ENCODE assay signal across 24 cellular contexts in the genomic region with DNA sequence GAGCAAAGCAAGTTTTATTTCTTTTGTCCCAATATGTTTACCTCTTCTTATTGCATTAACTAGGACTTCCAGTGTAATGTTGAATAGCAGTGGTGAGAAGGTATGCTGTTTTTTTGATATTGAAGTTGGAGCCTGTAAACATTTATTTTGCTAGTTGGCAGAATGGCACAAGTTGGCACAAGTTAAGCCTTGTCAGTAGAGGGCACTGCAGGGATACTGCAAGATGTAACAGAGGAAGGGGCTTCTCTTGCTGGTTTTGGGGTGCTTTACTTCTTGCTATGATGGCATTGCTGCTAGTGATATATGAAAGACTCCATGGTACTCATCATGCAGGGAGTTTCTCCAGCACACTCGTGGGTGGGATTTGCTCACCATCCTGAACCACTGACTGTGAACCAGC.
DNase-seq lines count a peak whose midpoint lies in the region; ATAC-seq and TF ChIP-seq lines count a peak whose summit lies in the region.
"Had no signal": no experiment of that assay in that cellular context is flagged by ENCODE, and none has a peak within 500 bp of the region (broad histone marks: within the 10 kb centered on the region; RNA-seq: fewer than 3 reads in every experiment).

No MANE protein-coding gene starts in this region.

- no peak overlapping the region for H4K5ac ChIP-seq in H9 (ENCODE audit: insufficient read length, low read depth, low read length)
- H4K5ac ChIP-seq in mesendoderm (ENCODE audit: low read length): no peak overlapping the region

- no peaks in the 10 kb centered on the region for H3K4me1 ChIP-seq in H9 (ENCODE audit: insufficient read depth, low read length)
- H3K4me1 ChIP-seq in mesendoderm (ENCODE audit: control insufficient read depth, low read depth, low read length): no peaks in the 10 kb centered on the region
- H3K4me1 ChIP-seq in HAP-1: no peaks in the 10 kb centered on the region
- H3K4me1 ChIP-seq: prostate gland had no signal

- H3K36me3 ChIP-seq in mesendoderm (ENCODE audit: control insufficient read depth, insufficient read depth, low read length): no peaks in the 10 kb centered on the region
- no peaks in the 10 kb centered on the region for H3K36me3 ChIP-seq in HAP-1 (replicated peaks)
- H3K36me3 ChIP-seq: neutrophil, prostate gland, thoracic aorta had no signal

- no peak overlapping the region for H2AK5ac ChIP-seq in H9 (ENCODE audit: insufficient read length, low read length)
- H2AK5ac ChIP-seq in mesendoderm (ENCODE audit: low read length): no peak overlapping the region

- no peaks in the 10 kb centered on the region for H3K4me1 Mint-ChIP-seq in H9
- H3K4me1 Mint-ChIP-seq: activated B cell treated with CpG ODN at 0.5 μM for 24 hours; activated naive CD8-positive, alpha-beta T cell treated with anti-CD3 and anti-CD28 coated beads, Interleukin-2, amount 50 U/mL, for 24 hours; memory B cell had no signal

- no peaks in the 10 kb centered on the region for H3K23me2 ChIP-seq in H9 (ENCODE audit: insufficient read length, low read depth, low read length, poor library complexity, severe bottlenecking)

- in situ Hi-C loops in HAP-1 (cut with MboI; ENCODE audit: low sequenced_read_pairs): no loop called here

- H4K91ac ChIP-seq in H9 (ENCODE audit: insufficient read length, low read depth, low read length): no peak overlapping the region

- H3K18ac ChIP-seq in H9 (ENCODE audit: insufficient read length, low read depth, low read length) (no peak overlapping the region), mesendoderm (ENCODE audit: low read length) (no peak overlapping the region)

- no peaks in the 10 kb centered on the region for H3K27me3 ChIP-seq in H9 (ENCODE audit: insufficient read depth, low read length)
- no peaks in the 10 kb centered on the region for H3K27me3 ChIP-seq in mesendoderm (ENCODE audit: insufficient read depth, low read length, poor library complexity)
- H3K27me3 ChIP-seq in HAP-1 (ENCODE audit: low read depth): no peaks in the 10 kb centered on the region
- H3K27me3 ChIP-seq: neutrophil had no signal

- no peak overlapping the region for H2BK5ac ChIP-seq in H9 (ENCODE audit: insufficient read length, low read length)
- H2BK5ac ChIP-seq in mesendoderm (ENCODE audit: low read length): no peak overlapping the region

- H4K20me1 ChIP-seq in H9 (ENCODE audit: control insufficient read depth, insufficient read depth, insufficient read length): no peaks in the 10 kb centered on the region

- H3K27ac ChIP-seq in H9 (ENCODE audit: insufficient read length, low read depth, low read length) (no peak overlapping the region), VCaP (no peak overlapping the region), mesendoderm (ENCODE audit: low read depth, low read length) (no peak overlapping the region)
- H3K27ac ChIP-seq: neutrophil, prostate gland, RWPE1, thoracic aorta had no signal

- H3K79me2 ChIP-seq in H9 (ENCODE audit: insufficient read depth, low read length) (no peaks in the 10 kb centered on the region), mesendoderm (ENCODE audit: control insufficient read depth, insufficient read depth, low read length) (no peaks in the 10 kb centered on the region)

- H3K23ac ChIP-seq in H9 (ENCODE audit: insufficient read length, low read depth, low read length) (no peak overlapping the region), mesendoderm (ENCODE audit: low read length) (no peak overlapping the region)

- H3K9me3 ChIP-seq in H9 (ENCODE audit: control insufficient read depth, low read depth, low read length) (peaks cover 31% of the 10 kb centered on the region), HAP-1 (no peaks in the 10 kb centered on the region)
- H3K9me3 ChIP-seq: neutrophil, prostate gland, thoracic aorta had no signal

- H3K14ac ChIP-seq in H9 (ENCODE audit: insufficient read depth, low read length): no peak overlapping the region

- peak; percentile 17 to 30 for DNase-seq in NCI-H524 (lab: John Stamatoyannopoulos, UW)
- DNase-seq in NCI-H524 treated with DMSO at 0.1 percent for 48 hours (lab: John Stamatoyannopoulos, UW): no peak
- DNase-seq in H9: no peak
- DNase-seq in mesendoderm: peak; percentile 0
- DNase-seq in HAP-1 (ENCODE audit: low spot score in 2 of 2): no peak
- no peak for DNase-seq in activated CD4-positive, alpha-beta T cell treated with anti-CD3 and anti-CD28 coated beads for 1 hour
- DNase-seq: activated B cell treated with CpG ODN at 0.5 μM for 24 hours; activated CD4-positive, alpha-beta memory T cell treated with anti-CD3 and anti-CD28 coated beads for 36 hours; activated gamma-delta T cell; activated naive CD8-positive, alpha-beta T cell treated with anti-CD3 and anti-CD28 coated beads, Interleukin-2, amount 50 U/mL, for 24 hours; C1 segment of cervical spinal cord; glutamatergic neuron; left cardiac atrium; NCI-H2081; stimulated activated CD4-positive, alpha-beta T cell treated with anti-CD3 and anti-CD28 coated beads, Interleukin-15, amount 100 ng/mL, for 24 hours; stimulated activated naive CD8-positive, alpha-beta T cell treated with anti-CD3 and anti-CD28 coated beads, Interleukin-15, Interleukin-2, amounts not matched to agents 100 U/mL and 50 U/mL, for 24 hours had no signal

- ATAC-seq in GM21423 (IDR thresholded peaks at IDR 0.05; ENCODE audit: unreplicated experiment): no peak
- ATAC-seq: activated naive CD8-positive, alpha-beta T cell treated with anti-CD3 and anti-CD28 coated beads, Interleukin-2, amount 50 U/mL, for 24 hours; left cardiac atrium; stimulated activated naive CD8-positive, alpha-beta T cell treated with anti-CD3 and anti-CD28 coated beads, Interleukin-15, Interleukin-2, amounts not matched to agents 100 U/mL and 50 U/mL, for 24 hours had no signal

- H3K56ac ChIP-seq in H9 (ENCODE audit: insufficient read length, low read depth, low read length) (no peak overlapping the region), mesendoderm (ENCODE audit: low read length) (no peak overlapping the region)

- H4K8ac ChIP-seq in H9 (replicated peaks; ENCODE audit: insufficient read length, low read depth, low read length): no peak overlapping the region
- H4K8ac ChIP-seq in mesendoderm (ENCODE audit: low read depth, low read length): no peak overlapping the region

- no peak overlapping the region for H3K4me3 Mint-ChIP-seq in H9
- H3K4me3 Mint-ChIP-seq: activated B cell treated with CpG ODN at 0.5 μM for 24 hours; activated CD4-positive, alpha-beta memory T cell treated with anti-CD3 and anti-CD28 coated beads for 36 hours; activated naive CD8-positive, alpha-beta T cell treated with anti-CD3 and anti-CD28 coated beads, Interleukin-2, amount 50 U/mL, for 24 hours; memory B cell; T-helper 2 cell treated with Interferon-gamma antibody and Interleukin-4, amounts not matched to agents 5 μg/mL and 100 μg/mL, for 36 hours had no signal

- H3K27ac Mint-ChIP-seq in H9: no peak overlapping the region
- H3K27ac Mint-ChIP-seq: activated B cell treated with CpG ODN at 0.5 μM for 24 hours; activated CD4-positive, alpha-beta memory T cell treated with anti-CD3 and anti-CD28 coated beads for 36 hours; activated naive CD8-positive, alpha-beta T cell treated with anti-CD3 and anti-CD28 coated beads, Interleukin-2, amount 50 U/mL, for 24 hours; memory B cell; T-helper 2 cell treated with Interferon-gamma antibody and Interleukin-4, amounts not matched to agents 5 μg/mL and 100 μg/mL, for 36 hours had no signal

- WGBS in H9 (ENCODE audit: extremely low coverage, insufficient read length, low lambda C conversion rate): no CpG with 5 or more reads among the region's 1 CpG
- no CpG with 5 or more reads among the region's 1 CpG for WGBS in mesendoderm (ENCODE audit: extremely low coverage, insufficient coverage, low lambda C conversion rate)

- H3K79me1 ChIP-seq in H9 (ENCODE audit: insufficient read depth, low read depth, low read length, poor library complexity, severe bottlenecking) (no peaks in the 10 kb centered on the region), mesendoderm (ENCODE audit: low read length) (no peaks in the 10 kb centered on the region)

- H3K4ac ChIP-seq in H9 (ENCODE audit: low read depth, low read length) (no peak overlapping the region), mesendoderm (ENCODE audit: low read depth, low read length) (no peak overlapping the region)

- H3K4me3 ChIP-seq in mesendoderm (ENCODE audit: low read length) (no peak overlapping the region), HAP-1 (no peak overlapping the region)
- H3K4me3 ChIP-seq: prostate gland, thoracic aorta had no signal

- H3T11ph ChIP-seq in H9 (ENCODE audit: low read length): no peak overlapping the region

- TF ChIP-seq CTCF in H9 (conservative IDR thresholded peaks at IDR 0.05) (peak; percentile 47), VCaP (conservative IDR thresholded peaks at IDR 0.05) (peak; percentile 72)

- H3K27me3 Mint-ChIP-seq in H9 (ENCODE audit: low read depth): no peaks in the 10 kb centered on the region; the same call in 1 of the 2 replicates
- H3K27me3 Mint-ChIP-seq: activated B cell treated with CpG ODN at 0.5 μM for 24 hours; activated CD4-positive, alpha-beta memory T cell treated with anti-CD3 and anti-CD28 coated beads for 36 hours; activated naive CD8-positive, alpha-beta T cell treated with anti-CD3 and anti-CD28 coated beads, Interleukin-2, amount 50 U/mL, for 24 hours; memory B cell had no signal

- no peak overlapping the region for H2BK12ac ChIP-seq in H9 (ENCODE audit: insufficient read length, low read depth, low read length)

- peaks cover 0 to 8% (median 0%) of the 10 kb centered on the region in 3 experiments; a peak in 2 of 7 replicates for H3K36me3 Mint-ChIP-seq in H9 (ENCODE audit: insufficient read depth in 1 of 3, low read depth in 3 of 3)
- H3K36me3 Mint-ChIP-seq: activated CD4-positive, alpha-beta memory T cell treated with anti-CD3 and anti-CD28 coated beads for 36 hours; memory B cell had no signal

- H3K9me3 Mint-ChIP-seq in H9: peaks cover 57 to 60% of the 10 kb centered on the region in 2 experiments
- H3K9me3 Mint-ChIP-seq: activated naive CD8-positive, alpha-beta T cell treated with anti-CD3 and anti-CD28 coated beads, Interleukin-2, amount 50 U/mL, for 24 hours; memory B cell; T-helper 2 cell treated with Interferon-gamma antibody and Interleukin-4, amounts not matched to agents 5 μg/mL and 100 μg/mL, for 36 hours had no signal

- H3K9ac ChIP-seq in H9 (ENCODE audit: extremely low read depth, insufficient read length, low read length) (no peak overlapping the region), mesendoderm (ENCODE audit: low read length) (no peak overlapping the region)

- no peak overlapping the region for H2AFZ ChIP-seq in H9 (ENCODE audit: low read length)

- H2BK20ac ChIP-seq in H9 (ENCODE audit: low read depth, low read length, poor library complexity, severe bottlenecking): no peak overlapping the region

- H2BK120ac ChIP-seq in H9 (ENCODE audit: low read depth, low read length, poor library complexity, severe bottlenecking) (no peak overlapping the region), mesendoderm (ENCODE audit: low read depth, low read length) (no peak overlapping the region)

- no peak overlapping the region for H3K4me2 ChIP-seq in H9 (ENCODE audit: insufficient read depth, insufficient read length, low read length)
- H3K4me2 ChIP-seq in mesendoderm (ENCODE audit: low read length): no peak overlapping the region

- H2BK15ac ChIP-seq in H9 (ENCODE audit: low read depth, low read length): no peak overlapping the region
- no peak overlapping the region for H2BK15ac ChIP-seq in mesendoderm (replicated peaks; ENCODE audit: low read depth)

Comparison
In these comparisons a context has a peak if more than half of its experiments do, and no peak if none do; other contexts are left out.
1. DNase-seq: peak in NCI-H524 (2 of 2) and mesendoderm (single experiment); none in NCI-H524 treated with DMSO at 0.1 percent for 48 hours (single experiment), H9 (single experiment), HAP-1 (0 of 2) and activated CD4-positive, alpha-beta T cell treated with anti-CD3 and anti-CD28 coated beads for 1 hour (single experiment).